28 cellular contexts compared by ENCODE assay signal in genomic region chr5:130705368-130705767, GRCh38.
"Had no signal": no experiment of that assay in that cellular context is flagged by ENCODE, and none has a peak within 500 bp of the region (broad histone marks: within the 10 kb centered on the region; RNA-seq: fewer than 3 reads in every experiment).

No MANE protein-coding gene starts in this region.

- H3K36me3 Mint-ChIP-seq: stimulated activated effector memory CD8-positive, alpha-beta T cell treated with anti-CD3 and anti-CD28 coated beads, Interleukin-12 subunit alpha, Interleukin-12 subunit beta, amount 100 ng/mL, for 72 hours; stimulated activated memory B cell treated with anti-CD40 and anti-IgM and Interleukin-4, amounts not matched to agents 10 μg/mL and 1 μg/mL and 100 μg/mL, for 72 hours; stimulated activated naive B cell treated with anti-CD40 and anti-IgM and Interleukin-4, amounts not matched to agents 10 μg/mL and 1 μg/mL and 100 μg/mL, for 72 hours; type B pancreatic cell had no signal

- H3K4me1 Mint-ChIP-seq: stimulated activated effector memory CD8-positive, alpha-beta T cell treated with anti-CD3 and anti-CD28 coated beads, Interleukin-12 subunit alpha, Interleukin-12 subunit beta, amount 100 ng/mL, for 72 hours; stimulated activated memory B cell treated with anti-CD40 and anti-IgM and Interleukin-4, amounts not matched to agents 10 μg/mL and 1 μg/mL and 100 μg/mL, for 72 hours; stimulated activated naive B cell treated with anti-CD40 and anti-IgM and Interleukin-4, amounts not matched to agents 10 μg/mL and 1 μg/mL and 100 μg/mL, for 72 hours; stimulated activated naive CD8-positive, alpha-beta T cell treated with anti-CD3 and anti-CD28 coated beads, Interleukin-15, amount 100 ng/mL, for 72 hours had no signal

- DNase-seq: stimulated activated CD4-positive, alpha-beta T cell treated with anti-CD3 and anti-CD28 coated beads, Interleukin-2, amount 100 ng/mL, for 48 hours; stimulated activated CD4-positive, alpha-beta T cell treated with anti-CD3 and anti-CD28 coated beads, Interleukin-4, amount 100 ng/mL, for 1 hour; stimulated activated CD4-positive, alpha-beta T cell treated with anti-CD3 and anti-CD28 coated beads, Interleukin-4, amount 100 ng/mL, for 24 hours; stimulated activated CD4-positive, alpha-beta T cell treated with anti-CD3 and anti-CD28 coated beads, Interleukin-4, amount 100 ng/mL, for 4 hours; stimulated activated CD8-positive, alpha-beta memory T cell treated with anti-CD3 and anti-CD28 coated beads, Interleukin-4, amount 100 ng/mL, for 48 hours; stimulated activated naive B cell treated with anti-CD40 and anti-IgM and Interleukin-4, amounts not matched to agents 10 μg/mL and 1 μg/mL and 100 μg/mL, for 72 hours; stimulated activated naive CD4-positive, alpha-beta T cell; stimulated activated naive CD4-positive, alpha-beta T cell treated with Interleukin-2 at 50 U/mL for 16 hours; stimulated activated naive CD8-positive, alpha-beta T cell treated with anti-CD3 and anti-CD28 coated beads, Interleukin-15, amount 100 ng/mL, for 72 hours; stimulated activated naive CD8-positive, alpha-beta T cell treated with anti-CD3 and anti-CD28 coated beads, Interleukin-15, Interleukin-2, amounts not matched to agents 100 U/mL and 50 U/mL, for 24 hours; stomach; substantia nigra; testis; thyroid gland; tibial artery; transverse colon; trophoblast cell; upper lobe of left lung; upper lobe of right lung; uterus had no signal

- H3K4me1 ChIP-seq: stomach, suprapubic skin, testis, thyroid gland, tibial artery, tibial nerve, transverse colon, upper lobe of left lung, upper lobe of right lung, uterus, vagina had no signal

- H3K9me3 ChIP-seq: stomach, suprapubic skin, testis, thoracic aorta, thyroid gland, tibial artery, tibial nerve, transverse colon, upper lobe of left lung, upper lobe of right lung, uterus, vagina had no signal

- H3K27me3 ChIP-seq: stomach, suprapubic skin, testis, thyroid gland, tibial artery, tibial nerve, transverse colon, upper lobe of left lung, upper lobe of right lung, uterus, vagina had no signal

- H3K27me3 Mint-ChIP-seq: stimulated activated memory B cell treated with anti-CD40 and anti-IgM and Interleukin-4, amounts not matched to agents 10 μg/mL and 1 μg/mL and 100 μg/mL, for 72 hours; stimulated activated naive B cell treated with anti-CD40 and anti-IgM and Interleukin-4, amounts not matched to agents 10 μg/mL and 1 μg/mL and 100 μg/mL, for 72 hours; stimulated activated naive CD8-positive, alpha-beta T cell treated with anti-CD3 and anti-CD28 coated beads, Interleukin-15, amount 100 ng/mL, for 72 hours; type B pancreatic cell had no signal

- H3K36me3 ChIP-seq: stomach, suprapubic skin, thoracic aorta, thyroid gland, tibial artery, tibial nerve, transverse colon, upper lobe of left lung, upper lobe of right lung, uterus, vagina had no signal

- H3K4me3 Mint-ChIP-seq: stimulated activated effector memory CD8-positive, alpha-beta T cell treated with anti-CD3 and anti-CD28 coated beads, Interleukin-12 subunit alpha, Interleukin-12 subunit beta, amount 100 ng/mL, for 72 hours; stimulated activated memory B cell treated with anti-CD40 and anti-IgM and Interleukin-4, amounts not matched to agents 10 μg/mL and 1 μg/mL and 100 μg/mL, for 72 hours; stimulated activated naive B cell treated with anti-CD40 and anti-IgM and Interleukin-4, amounts not matched to agents 10 μg/mL and 1 μg/mL and 100 μg/mL, for 72 hours; stimulated activated naive CD8-positive, alpha-beta T cell treated with anti-CD3 and anti-CD28 coated beads, Interleukin-15, amount 100 ng/mL, for 72 hours; stimulated activated naive CD8-positive, alpha-beta T cell treated with anti-CD3 and anti-CD28 coated beads, Interleukin-15, Interleukin-2, amounts not matched to agents 100 ng/mL and 50 ng/mL, for 24 hours; type B pancreatic cell had no signal

- ATAC-seq: stimulated activated effector memory CD8-positive, alpha-beta T cell treated with anti-CD3 and anti-CD28 coated beads, Interleukin-12 subunit alpha, Interleukin-12 subunit beta, amount 100 ng/mL, for 72 hours; stimulated activated memory B cell treated with anti-CD40 and anti-IgM and Interleukin-4, amounts not matched to agents 10 μg/mL and 1 μg/mL and 100 μg/mL, for 72 hours; stimulated activated naive B cell treated with anti-CD40 and anti-IgM and Interleukin-4, amounts not matched to agents 10 μg/mL and 1 μg/mL and 100 μg/mL, for 72 hours; stimulated activated naive CD8-positive, alpha-beta T cell treated with anti-CD3 and anti-CD28 coated beads, Interleukin-15, amount 100 ng/mL, for 72 hours; stimulated activated naive CD8-positive, alpha-beta T cell treated with anti-CD3 and anti-CD28 coated beads, Interleukin-15, Interleukin-2, amounts not matched to agents 100 U/mL and 50 U/mL, for 24 hours; upper lobe of right lung had no signal

- H3K9me3 Mint-ChIP-seq: stimulated activated effector memory CD8-positive, alpha-beta T cell treated with anti-CD3 and anti-CD28 coated beads, Interleukin-12 subunit alpha, Interleukin-12 subunit beta, amount 100 ng/mL, for 72 hours; stimulated activated naive CD8-positive, alpha-beta T cell treated with anti-CD3 and anti-CD28 coated beads, Interleukin-15, Interleukin-2, amounts not matched to agents 100 ng/mL and 50 ng/mL, for 24 hours; type B pancreatic cell had no signal

- H3K27ac Mint-ChIP-seq: stimulated activated effector memory CD8-positive, alpha-beta T cell treated with anti-CD3 and anti-CD28 coated beads, Interleukin-12 subunit alpha, Interleukin-12 subunit beta, amount 100 ng/mL, for 72 hours; stimulated activated memory B cell treated with anti-CD40 and anti-IgM and Interleukin-4, amounts not matched to agents 10 μg/mL and 1 μg/mL and 100 μg/mL, for 72 hours; stimulated activated naive B cell treated with anti-CD40 and anti-IgM and Interleukin-4, amounts not matched to agents 10 μg/mL and 1 μg/mL and 100 μg/mL, for 72 hours; stimulated activated naive CD8-positive, alpha-beta T cell treated with anti-CD3 and anti-CD28 coated beads, Interleukin-15, amount 100 ng/mL, for 72 hours; stimulated activated naive CD8-positive, alpha-beta T cell treated with anti-CD3 and anti-CD28 coated beads, Interleukin-15, Interleukin-2, amounts not matched to agents 100 ng/mL and 50 ng/mL, for 24 hours; type B pancreatic cell had no signal

- H3K4me3 ChIP-seq: stomach, suprapubic skin, testis, thoracic aorta, thyroid gland, tibial artery, tibial nerve, transverse colon, upper lobe of left lung, upper lobe of right lung, uterus, vagina had no signal

- H3K27ac ChIP-seq: stomach, suprapubic skin, testis, thoracic aorta, thyroid gland, tibial artery, tibial nerve, transverse colon, upper lobe of left lung, upper lobe of right lung, uterus, vagina had no signal
